4 cellular contexts compared by ENCODE assay signal in the genomic region with DNA sequence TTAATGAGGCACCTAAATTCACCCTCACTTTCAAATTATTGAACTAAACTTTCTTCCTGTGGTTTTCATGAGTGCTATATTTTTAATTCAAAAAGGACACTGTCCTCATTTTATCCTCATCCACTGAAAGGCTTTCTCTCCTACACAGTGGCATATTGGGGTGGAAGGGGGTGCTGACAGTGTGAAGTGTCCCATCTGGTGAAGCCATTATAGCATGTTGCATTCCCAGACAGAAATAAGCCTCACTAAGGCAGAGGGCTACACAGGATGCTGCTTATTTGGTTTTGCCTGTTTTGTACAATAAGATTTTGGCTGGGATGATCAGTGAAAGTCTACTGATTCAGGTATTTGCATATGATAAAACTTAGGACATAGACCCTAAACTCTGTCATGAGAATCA.
"Had no signal": no experiment of that assay in that cellular context is flagged by ENCODE, and none has a peak within 500 bp of the region (broad histone marks: within the 10 kb centered on the region; RNA-seq: fewer than 3 reads in every experiment).

No MANE protein-coding gene starts in this region.

- H3K9me3 Mint-ChIP-seq: IgD-negative memory B cell had no signal

- H3K4me3 Mint-ChIP-seq: IgD-negative memory B cell had no signal

- H3K27ac Mint-ChIP-seq: IgD-negative memory B cell had no signal

- ATAC-seq: HepG2, K562 had no signal

- DNase-seq: IMR-90 had no signal

- H3K27me3 Mint-ChIP-seq: IgD-negative memory B cell had no signal
